ENCODE assay signal across 22 cellular contexts in genomic region chr6:150426198-150426597, GRCh38. TPM values are rescaled to one million over a fixed set of nuclear protein-coding genes. Genes with fewer than 3 reads are reported as not detected.
DNase-seq lines count a peak whose midpoint lies in the region; ATAC-seq and TF ChIP-seq lines count a peak whose summit lies in the region.
"Had no signal": no experiment of that assay in that cellular context is flagged by ENCODE, and none has a peak within 500 bp of the region (broad histone marks: within the 10 kb centered on the region; RNA-seq: fewer than 3 reads in every experiment).

No MANE protein-coding gene starts in this region.

- H3K4me1 Mint-ChIP-seq in nephron = peaks cover 46% of the 10 kb centered on the region
- H3K4me1 Mint-ChIP-seq: CD8-positive, alpha-beta memory T cell; IgD-negative memory B cell had no signal

- no peak overlapping the region for H3K4me3 Mint-ChIP-seq in nephron
- H3K4me3 Mint-ChIP-seq: CD8-positive, alpha-beta memory T cell had no signal

- ATAC-seq in Right ventricle myocardium superior (ENCODE audit: poor library complexity) (peak; percentile 93), HG03520 (IDR thresholded peaks at IDR 0.05; ENCODE audit: unreplicated experiment) (no peak)

- TF ChIP-seq CTCF in right atrium auricular region (IDR thresholded peaks at IDR 0.05) (no peak), left ventricle myocardium inferior (IDR thresholded peaks at IDR 0.05; ENCODE audit: borderline replicate concordance) (no peak), nephron (IDR thresholded peaks at IDR 0.05; ENCODE audit: unreplicated experiment in 3 of 3) (no peak)

- H3K4me3 ChIP-seq in right atrium auricular region = no peak overlapping the region
- no peak overlapping the region for H3K4me3 ChIP-seq in left ventricle myocardium inferior

- peak overlapping the region; percentile 63 to 88 (median 80) for H3K27ac Mint-ChIP-seq in nephron
- H3K27ac Mint-ChIP-seq: CD8-positive, alpha-beta memory T cell had no signal

- intact Hi-C loops in Right ventricle myocardium superior (cut with DNase I) (no loop called here), left ventricle myocardium inferior (cut with micrococcal nuclease) (loop anchor here (10.0 kb wide), 1 partner anchor 169 kb away; the partner anchor contains the start of gene PLEKHG1)

- no peaks in the 10 kb centered on the region for H3K9me3 Mint-ChIP-seq in nephron
- H3K9me3 Mint-ChIP-seq: CD8-positive, alpha-beta memory T cell; IgD-negative memory B cell had no signal

- H3K27me3 ChIP-seq in right atrium auricular region = no peaks in the 10 kb centered on the region
- no peaks in the 10 kb centered on the region for H3K27me3 ChIP-seq in left ventricle myocardium inferior (ENCODE audit: low read depth)

- H3K4me1 ChIP-seq in right atrium auricular region (no peaks in the 10 kb centered on the region), left ventricle myocardium inferior (peaks cover 11% of the 10 kb centered on the region)

- H3K36me3 ChIP-seq in right atrium auricular region (no peaks in the 10 kb centered on the region), left ventricle myocardium inferior (no peaks in the 10 kb centered on the region)

- DNase-seq in Right ventricle myocardium superior (no peak), right atrium auricular region (ENCODE audit: low spot score) (no peak), left ventricle myocardium inferior (no peak), NCI-H345 (lab: John Stamatoyannopoulos, UW) (no peak)
- no peak for DNase-seq in stimulated activated CD8-positive, alpha-beta memory T cell treated with anti-CD3 and anti-CD28 coated beads, Interleukin-4, amount 100 ng/mL, for 48 hours
- DNase-seq: 8988T; AML-193; Calu3; CD8-positive, alpha-beta memory T cell; Karpas-422; NCI-H1417; NCI-H187; NCI-H446 treated with DMSO at 0.1 percent for 48 hours; NCI-H526 treated with DMSO at 0.1 percent for 48 hours; OCI-M1 had no signal

- H3K9me3 ChIP-seq in right atrium auricular region (no peaks in the 10 kb centered on the region), left ventricle myocardium inferior (replicated peaks) (no peaks in the 10 kb centered on the region)

- no peaks in the 10 kb centered on the region for H3K36me3 Mint-ChIP-seq in nephron (ENCODE audit: low read depth)
- H3K36me3 Mint-ChIP-seq: CD8-positive, alpha-beta memory T cell; IgD-negative memory B cell had no signal

- H3K27me3 Mint-ChIP-seq in nephron (ENCODE audit: low read depth) = peaks cover 1% of the 10 kb centered on the region
- H3K27me3 Mint-ChIP-seq: IgD-negative memory B cell had no signal

- H3K27ac ChIP-seq in right atrium auricular region = no peak overlapping the region
- peak overlapping the region; percentile 5 for H3K27ac ChIP-seq in left ventricle myocardium inferior (replicated peaks)
- H3K27ac ChIP-seq: C4-2B had no signal

RNA-seq across cellular contexts. Expression of gene IYD, which starts 57.4 kb away (rescaled TPM):
- total RNA-seq in Right ventricle myocardium superior (not detected), right atrium auricular region (not detected), left ventricle myocardium inferior (not detected)
- total RNA-seq: CD8-positive, alpha-beta memory T cell; H4; MCF 10A; SK-MEL-5 had no signal
